33 cellular contexts compared by ENCODE assay signal in genomic region chr20:25460591-25461280, GRCh38. TPM values are rescaled to one million over a fixed set of nuclear protein-coding genes. Genes with fewer than 3 reads are reported as not detected.
"Had no signal": no experiment of that assay in that cellular context is flagged by ENCODE, and none has a peak within 500 bp of the region (broad histone marks: within the 10 kb centered on the region; RNA-seq: fewer than 3 reads in every experiment).

No MANE protein-coding gene starts in this region.

- H3K4me3 Mint-ChIP-seq: activated naive CD4-positive, alpha-beta T cell treated with anti-CD3 and anti-CD28 coated beads for 36 hours; activated naive CD8-positive, alpha-beta T cell treated with anti-CD3 and anti-CD28 coated beads for 36 hours; activated T-helper 1 cell treated with anti-CD3 and anti-CD28 coated beads, Interleukin-12 subunit alpha, Interleukin-12 subunit beta, Interleukin-2, Interleukin-4 antibody, amounts not matched to agents 30 ng/mL and 10 ng/mL and 1 ng/mL, durations not matched to agents 14 hours and 24 hours and 36 hours; brain; mesothelial cell of epicardium; naive B cell; stimulated activated naive B cell treated with anti-CD40 and anti-IgM and Interleukin-4, amounts not matched to agents 10 μg/mL and 1 μg/mL and 100 μg/mL, for 72 hours; T-helper 17 cell had no signal

- H3K9ac ChIP-seq: parathyroid adenoma had no signal

- ATAC-seq: activated CD4-positive, CD25-positive, alpha-beta regulatory T cell treated with anti-CD3 and anti-CD28 coated beads, Interleukin-2, amount 50 U/mL, for 24 hours; right cardiac atrium; stimulated activated naive B cell treated with anti-CD40 and anti-IgM and Interleukin-4, amounts not matched to agents 10 μg/mL and 1 μg/mL and 100 μg/mL, for 72 hours; T-helper 17 cell had no signal

- H3K4me1 ChIP-seq: adrenal gland, ascending aorta, esophagus squamous epithelium, parathyroid adenoma had no signal

- H3K27me3 ChIP-seq: adrenal gland, ascending aorta, cardiac muscle cell, esophagus squamous epithelium had no signal

- H3K4me3 ChIP-seq: adrenal gland, ascending aorta, cardiac muscle cell, esophagus squamous epithelium, thoracic aorta had no signal

- H3K27ac ChIP-seq: adrenal gland, ascending aorta, cardiac muscle cell, esophagus squamous epithelium, parathyroid adenoma, thoracic aorta, WERI-Rb-1 had no signal

- DNase-seq: activated CD4-positive, alpha-beta T cell treated with anti-CD3 and anti-CD28 coated beads for 48 hours; activated CD4-positive, alpha-beta T cell treated with anti-CD3 and anti-CD28 coated beads, Interleukin-2, amount 50 U/mL, for 48 hours; activated CD8-positive, alpha-beta memory T cell treated with anti-CD3 and anti-CD28 coated beads for 24 hours; activated CD8-positive, alpha-beta memory T cell treated with anti-CD3 and anti-CD28 coated beads, Interleukin-2, amount 50 U/mL, for 4 hours; activated effector memory CD4-positive, alpha-beta T cell treated with anti-CD3 and anti-CD28 coated beads, Interleukin-2, amount 50 U/mL, for 16 hours; activated naive CD4-positive, alpha-beta T cell treated with anti-CD3 and anti-CD28 coated beads for 36 hours; activated naive CD8-positive, alpha-beta T cell treated with anti-CD3 and anti-CD28 coated beads for 36 hours; activated T-cell treated with anti-CD3 and anti-CD28 coated beads, Interleukin-2, amount 50 U/mL, for 1 hour; adrenal gland; esophagus squamous epithelium; foreskin melanocyte; glutamatergic neuron; left cardiac atrium; left ventricle myocardium superior; mammary epithelial cell; naive B cell; nucleus accumbens; right cardiac atrium; stimulated activated CD4-positive, alpha-beta T cell treated with anti-CD3 and anti-CD28 coated beads, Interleukin-4, amount 100 ng/mL, for 4 hours; stimulated activated CD8-positive, alpha-beta memory T cell treated with anti-CD3 and anti-CD28 coated beads, Interleukin-4, amount 100 ng/mL, for 48 hours; stimulated activated naive B cell treated with anti-CD40 and anti-IgM and Interleukin-4, amounts not matched to agents 10 μg/mL and 1 μg/mL and 100 μg/mL, for 72 hours; T-helper 17 cell; T1000; trophoblast cell; WERI-Rb-1 had no signal

- H3K9me3 ChIP-seq: adrenal gland, ascending aorta, esophagus squamous epithelium, thoracic aorta had no signal

- H3K4me1 Mint-ChIP-seq: activated naive CD8-positive, alpha-beta T cell treated with anti-CD3 and anti-CD28 coated beads for 36 hours; brain; mesothelial cell of epicardium; naive B cell had no signal

- H3K27ac Mint-ChIP-seq: activated naive CD4-positive, alpha-beta T cell treated with anti-CD3 and anti-CD28 coated beads for 36 hours; activated naive CD8-positive, alpha-beta T cell treated with anti-CD3 and anti-CD28 coated beads for 36 hours; activated T-helper 1 cell treated with anti-CD3 and anti-CD28 coated beads, Interleukin-12 subunit alpha, Interleukin-12 subunit beta, Interleukin-2, Interleukin-4 antibody, amounts not matched to agents 30 ng/mL and 10 ng/mL and 1 ng/mL, durations not matched to agents 14 hours and 24 hours and 36 hours; mesothelial cell of epicardium; naive B cell; T-helper 17 cell had no signal

- H3K9me3 Mint-ChIP-seq: activated naive CD4-positive, alpha-beta T cell treated with anti-CD3 and anti-CD28 coated beads for 36 hours; activated naive CD8-positive, alpha-beta T cell treated with anti-CD3 and anti-CD28 coated beads for 36 hours; activated T-helper 1 cell treated with anti-CD3 and anti-CD28 coated beads, Interleukin-12 subunit alpha, Interleukin-12 subunit beta, Interleukin-2, Interleukin-4 antibody, amounts not matched to agents 30 ng/mL and 10 ng/mL and 1 ng/mL, durations not matched to agents 14 hours and 24 hours and 36 hours; brain; mesothelial cell of epicardium; naive B cell; stimulated activated naive B cell treated with anti-CD40 and anti-IgM and Interleukin-4, amounts not matched to agents 10 μg/mL and 1 μg/mL and 100 μg/mL, for 72 hours had no signal

- H3K36me3 Mint-ChIP-seq: activated naive CD8-positive, alpha-beta T cell treated with anti-CD3 and anti-CD28 coated beads for 36 hours; naive B cell; stimulated activated naive B cell treated with anti-CD40 and anti-IgM and Interleukin-4, amounts not matched to agents 10 μg/mL and 1 μg/mL and 100 μg/mL, for 72 hours had no signal

- H3K27me3 Mint-ChIP-seq: activated naive CD8-positive, alpha-beta T cell treated with anti-CD3 and anti-CD28 coated beads for 36 hours; brain; T-helper 17 cell had no signal

RNA-seq across cellular contexts. Expression of gene GINS1, which starts 53.3 kb away (rescaled TPM):
- total RNA-seq: ascending aorta had no signal
